8 cellular contexts compared by ENCODE assay signal in the genomic region with DNA sequence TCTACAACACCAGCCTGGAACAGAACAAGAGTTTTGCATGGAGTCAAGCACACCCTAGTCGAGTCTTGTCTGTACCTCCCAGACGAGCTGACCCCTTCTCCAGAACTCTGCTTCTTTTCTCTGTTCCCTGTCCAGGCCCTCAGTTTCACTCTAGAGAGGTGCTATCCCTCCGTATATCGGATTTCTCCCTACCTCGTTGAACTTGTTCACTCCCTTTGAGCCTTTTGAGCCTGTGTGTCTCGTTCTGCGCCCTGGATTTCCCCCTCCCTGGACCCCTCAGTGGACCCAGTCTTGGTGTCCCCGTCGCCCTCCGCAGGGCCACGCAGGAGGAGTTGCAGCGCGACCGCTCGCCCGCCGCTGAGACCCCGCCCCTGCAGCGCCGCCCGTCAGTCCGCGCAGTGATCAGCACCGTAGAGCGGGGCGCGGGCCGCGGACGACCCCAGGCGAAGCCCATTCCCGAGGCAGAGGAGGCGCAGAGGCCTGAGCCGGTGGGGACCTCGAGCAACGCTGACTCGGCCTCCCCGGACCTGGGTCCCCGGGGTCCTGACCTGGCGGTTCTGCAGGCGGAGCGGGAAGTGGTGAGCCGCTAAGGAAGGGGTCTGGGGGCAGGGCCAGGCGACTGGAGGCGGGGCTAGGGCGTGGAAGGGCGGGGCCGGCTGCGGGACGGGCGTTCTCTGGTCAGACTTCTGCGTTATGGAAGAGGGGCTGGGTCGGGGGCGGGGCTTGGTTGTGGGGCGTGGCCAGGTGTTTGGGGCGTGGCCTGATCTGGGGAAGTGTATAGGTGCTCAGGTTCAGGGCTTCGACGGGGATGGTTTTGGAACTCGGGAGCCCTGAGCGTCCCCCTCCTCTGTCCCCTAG. TPM values are rescaled to one million over a fixed set of nuclear protein-coding genes. Genes with fewer than 3 reads are reported as not detected.
DNase-seq lines count a peak whose midpoint lies in the region; ATAC-seq, FAIRE-seq and TF ChIP-seq lines count a peak whose summit lies in the region.

No MANE protein-coding gene starts in this region.

- H3K79me2 ChIP-seq in endothelial cell of umbilical vein (ENCODE audit: control insufficient read depth, insufficient read depth, low read length) = no peaks in the 10 kb centered on the region

- CTCF ChIA-PET in endothelial cell of umbilical vein (lab: Charles Lee) = interaction anchor here (1.0 to 2.4 kb wide), 3 partner anchors 8 to 80 kb away, joined by 3 to 9 read pairs (median 4); no protein-coding TSS in a partner anchor

- H3K9me3 ChIP-seq in endothelial cell of umbilical vein (replicated peaks; ENCODE audit: control insufficient read depth, insufficient read depth, low read length) = no peaks in the 10 kb centered on the region

- POLR2A ChIA-PET in endothelial cell of umbilical vein (lab: Charles Lee) = no interaction called here

- H3K36me3 ChIP-seq in endothelial cell of umbilical vein (ENCODE audit: control insufficient read depth in 2 of 2, extremely low read depth in 1 of 2, insufficient read depth in 2 of 2, low read length in 2 of 2) = no peaks in the 10 kb centered on the region

- no TSS peak for BruUV-seq in endothelial cell of umbilical vein (replicated peaks; lab: Mats Ljungman, UMichigan)

- H4K20me1 ChIP-seq in endothelial cell of umbilical vein (replicated peaks; ENCODE audit: control insufficient read depth, extremely low read depth, insufficient read depth, low read length) = no peaks in the 10 kb centered on the region

- peak overlapping the region; percentile 84 for H3K4me2 ChIP-seq in endothelial cell of umbilical vein (ENCODE audit: insufficient read depth, low read length)

- no peaks in the 10 kb centered on the region for H3K9me1 ChIP-seq in endothelial cell of umbilical vein (replicated peaks; ENCODE audit: control insufficient read depth, extremely low read depth, insufficient read depth, low read length)

- DNase-seq in GM10266 (ENCODE audit: extremely low spot score) (peak; percentile 99), NCI-H82 (lab: John Stamatoyannopoulos, UW) (peak; percentile 91), endothelial cell of umbilical vein (ENCODE audit: low read depth, low spot score) (peak; percentile 89), myocyte (ENCODE audit: low read depth) (peak; percentile 36)
- peak; percentile 57 to 79 for DNase-seq in activated CD8-positive, alpha-beta memory T cell treated with anti-CD3 and anti-CD28 coated beads for 1 hour (ENCODE audit: extremely low read depth in 1 of 2, low read depth in 1 of 2)
- DNase-seq in stimulated activated CD8-positive, alpha-beta memory T cell treated with anti-CD3 and anti-CD28 coated beads, Interleukin-7, amount 100 ng/mL, for 48 hours (ENCODE audit: extremely low read depth in 1 of 2, low read depth in 1 of 2) = peak; percentile 82 to 85

- dilution Hi-C loops in endothelial cell of umbilical vein (cut with MboI; ENCODE audit: extremely low pct_ligation_motif_present, low sequenced_read_pairs) = no loop called here

- peak; percentile 3 for TF ChIP-seq CTCF in GM10266 (IDR thresholded peaks at IDR 0.05; ENCODE audit: control insufficient read depth, insufficient read depth, low read depth, missing control alignments)
- TF ChIP-seq CTCF in endothelial cell of umbilical vein (IDR thresholded peaks at IDR 0.05; ENCODE audit: extremely low read depth in 1 of 2, insufficient read depth in 1 of 2, low read depth in 1 of 2, low read length in 2 of 2) = no peak

- peaks cover 0 to 3% of the 10 kb centered on the region in 2 experiments for H3K27me3 ChIP-seq in endothelial cell of umbilical vein (ENCODE audit: control insufficient read depth in 2 of 2, insufficient read depth in 2 of 2, low read length in 2 of 2)

- H2AFZ ChIP-seq in endothelial cell of umbilical vein (ENCODE audit: low read depth, low read length) = peak overlapping the region; percentile 90

- intact Hi-C loops in endothelial cell of umbilical vein (cut with micrococcal nuclease) = loop anchor here (2.0 to 5.0 kb wide), 4 partner anchors 20 to 1040 kb away; a partner anchor contains a TSS

- no peak overlapping the region for H3K9ac ChIP-seq in endothelial cell of umbilical vein (replicated peaks; ENCODE audit: extremely low read depth, insufficient read depth, low read length)

- peak overlapping the region; percentile 55 to 67 (median 58) for H3K4me3 ChIP-seq in endothelial cell of umbilical vein (replicated peaks in 1 of 3; ENCODE audit: insufficient read depth in 1 of 3, low read depth in 1 of 3, low read length in 3 of 3)

- FAIRE-seq in endothelial cell of umbilical vein (lab: Jason Lieb, UNC) = peak; percentile 82

- H3K4me1 ChIP-seq in endothelial cell of umbilical vein (ENCODE audit: control insufficient read depth, extremely low read depth, insufficient read depth, low read length) = peaks cover 20% of the 10 kb centered on the region

- TF ChIP-seq POLR2A in endothelial cell of umbilical vein (IDR thresholded peaks at IDR 0.05; ENCODE audit: low read depth, low read length) = no peak

- no peak overlapping the region for H3K27ac ChIP-seq in endothelial cell of umbilical vein (ENCODE audit: insufficient read depth, low read depth, low read length)

- ATAC-seq in HG03095 (IDR thresholded peaks at IDR 0.05; ENCODE audit: unreplicated experiment) (peak; percentile 51), HG03469 (IDR thresholded peaks at IDR 0.05; ENCODE audit: unreplicated experiment) (no peak)

TF ChIP-seq in endothelial cell of umbilical vein, 7 proteins besides CTCF, POLR2A, EP300 and RAD21:
- TF ChIP-seq, protein P1, sequence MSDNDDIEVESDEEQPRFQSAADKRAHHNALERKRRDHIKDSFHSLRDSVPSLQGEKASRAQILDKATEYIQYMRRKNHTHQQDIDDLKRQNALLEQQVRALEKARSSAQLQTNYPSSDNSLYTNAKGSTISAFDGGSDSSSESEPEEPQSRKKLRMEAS (IDR thresholded peaks at IDR 0.05; ENCODE audit: insufficient read depth, insufficient read length) = peak; percentile 33
- no peak for TF ChIP-seq GATA2 (IDR thresholded peaks at IDR 0.05; ENCODE audit: insufficient read depth, insufficient read length, low read depth, low read length)

RNA-seq across cellular contexts. Expression of a gene that starts 5.5 kb away (rescaled TPM):
- total RNA-seq in endothelial cell of umbilical vein (18.1 and 28.9 TPM in 2 replicates), myocyte (0.78 and 1.4 TPM in 2 replicates)
- 13.8 and 15.9 TPM in 2 replicates for polyA plus RNA-seq in endothelial cell of umbilical vein
- polyA plus RNA-seq in endothelial cell of umbilical vein (2011; cell fraction: cytosol; rRNA removed) = 28.5 and 33.7 TPM in 2 replicates
- polyA plus RNA-seq in endothelial cell of umbilical vein (2011; cell fraction: nucleus; rRNA removed) = 14.0 and 17.1 TPM in 2 replicates
- 20.8 and 24.7 TPM in 2 replicates for polyA plus RNA-seq in endothelial cell of umbilical vein (2012)
- polyA minus RNA-seq in endothelial cell of umbilical vein = 3.9 and 5.5 TPM in 2 replicates
- polyA minus RNA-seq in endothelial cell of umbilical vein (2011; cell fraction: cytosol; rRNA and poly(A)+ RNA removed) = 4.0 TPM
- polyA minus RNA-seq in endothelial cell of umbilical vein (2011; cell fraction: nucleus; rRNA and poly(A)+ RNA removed) = 0.72 and 1.7 TPM in 2 replicates
- 2.2 TPM for polyA plus RNA-seq in myocyte (2012)

RNA-seq across cellular contexts. Expression of a gene that starts 18.2 kb away (rescaled TPM):
- total RNA-seq in endothelial cell of umbilical vein = 14.0 and 19.6 TPM in 2 replicates
- polyA plus RNA-seq in endothelial cell of umbilical vein = 8.7 and 9.5 TPM in 2 replicates
- polyA plus RNA-seq in endothelial cell of umbilical vein (2011; cell fraction: cytosol; rRNA removed) = 6.0 and 6.5 TPM in 2 replicates
- 10.5 and 13.6 TPM in 2 replicates for polyA plus RNA-seq in endothelial cell of umbilical vein (2011; cell fraction: nucleus; rRNA removed)
- 16.0 and 18.7 TPM in 2 replicates for polyA plus RNA-seq in endothelial cell of umbilical vein (2012)
- 8.3 and 11.4 TPM in 2 replicates for polyA minus RNA-seq in endothelial cell of umbilical vein
- 18.4 TPM for polyA minus RNA-seq in endothelial cell of umbilical vein (2011; cell fraction: cytosol; rRNA and poly(A)+ RNA removed)
- 6.1 and 10.9 TPM in 2 replicates for polyA minus RNA-seq in endothelial cell of umbilical vein (2011; cell fraction: nucleus; rRNA and poly(A)+ RNA removed)
- total RNA-seq in myocyte = 4.9 and 9.4 TPM in 2 replicates
- polyA plus RNA-seq in myocyte (2012) = 9.3 TPM

RNA-seq across cellular contexts. Expression of a gene that starts 36.3 kb away (rescaled TPM):
- total RNA-seq in endothelial cell of umbilical vein (137 and 149 TPM in 2 replicates), myocyte (43.5 and 46.8 TPM in 2 replicates)
- 69.5 and 86.4 TPM in 2 replicates for polyA plus RNA-seq in endothelial cell of umbilical vein
- polyA plus RNA-seq in endothelial cell of umbilical vein (2011; cell fraction: cytosol; rRNA removed) = 25.7 and 48.4 TPM in 2 replicates
- 435 and 453 TPM in 2 replicates for polyA plus RNA-seq in endothelial cell of umbilical vein (2011; cell fraction: nucleus; rRNA removed)
- 78.4 and 97.9 TPM in 2 replicates for polyA plus RNA-seq in endothelial cell of umbilical vein (2012)
- 30.1 and 37.1 TPM in 2 replicates for polyA minus RNA-seq in endothelial cell of umbilical vein
- 17.8 TPM for polyA minus RNA-seq in endothelial cell of umbilical vein (2011; cell fraction: cytosol; rRNA and poly(A)+ RNA removed)
- polyA minus RNA-seq in endothelial cell of umbilical vein (2011; cell fraction: nucleus; rRNA and poly(A)+ RNA removed) = 60.6 and 103 TPM in 2 replicates
- 60.8 TPM for polyA plus RNA-seq in myocyte (2012)

RNA-seq across cellular contexts. Expression of a gene that starts 43.1 kb away (rescaled TPM):
- total RNA-seq in endothelial cell of umbilical vein (0.27 and 0.28 TPM in 2 replicates), myocyte (not detected in 2 replicates)
- polyA plus RNA-seq in endothelial cell of umbilical vein = 0.11 and 0.21 TPM in 2 replicates
- polyA plus RNA-seq in endothelial cell of umbilical vein (2011; cell fraction: cytosol; rRNA removed) = 0.07 and 0.15 TPM in 2 replicates
- polyA plus RNA-seq in endothelial cell of umbilical vein (2011; cell fraction: nucleus; rRNA removed) = 0.29 and 0.54 TPM in 2 replicates
- 0.33 and 0.84 TPM in 2 replicates for polyA plus RNA-seq in endothelial cell of umbilical vein (2012)
- polyA minus RNA-seq in endothelial cell of umbilical vein = 0.62 and 0.92 TPM in 2 replicates
- polyA minus RNA-seq in endothelial cell of umbilical vein (2011; cell fraction: cytosol; rRNA and poly(A)+ RNA removed) = not detected
- polyA minus RNA-seq in endothelial cell of umbilical vein (2011; cell fraction: nucleus; rRNA and poly(A)+ RNA removed) = not detected in 2 replicates
- polyA plus RNA-seq in myocyte (2012) = not detected

Comparison
In these comparisons a context has a peak if more than half of its experiments do, and no peak if none do; other contexts are left out.
1. DNase-seq: peak in every context shown above with its lines; median percentile 99 in GM10266; 91 in NCI-H82; 89 in endothelial cell of umbilical vein; 84 in stimulated activated CD8-positive, alpha-beta memory T cell treated with anti-CD3 and anti-CD28 coated beads, Interleukin-7, amount 100 ng/mL, for 48 hours; 68 in activated CD8-positive, alpha-beta memory T cell treated with anti-CD3 and anti-CD28 coated beads for 1 hour; 36 in myocyte.